In genomic region chr3:49699281-49699723, GRCh38 we compare ENCODE assay signal across 1 cellular context.
TF ChIP-seq lines count a peak whose summit lies in the region.

No MANE protein-coding gene starts in this region.

TF ChIP-seq in SK-N-SH treated with all-trans-retinoic acid at 6 μM for 48 hours, 23 proteins besides CTCF, POLR2A, EP300 and RAD21 (continued from another document):
- TF ChIP-seq ZNF565 (CRISPR knock-in tag; conservative IDR thresholded peaks at IDR 0.05; ENCODE audit: low read depth) (no peak), ARNTL (CRISPR knock-in tag; IDR thresholded peaks at IDR 0.05; ENCODE audit: borderline replicate concordance, low read depth) (no peak)
TF ChIP-seq in SK-N-SH treated with all-trans-retinoic acid at 6 μM for 48 hours: peak in this region for 0.
